Comparison of ENCODE assay signal across 30 cellular contexts in the genomic region with DNA sequence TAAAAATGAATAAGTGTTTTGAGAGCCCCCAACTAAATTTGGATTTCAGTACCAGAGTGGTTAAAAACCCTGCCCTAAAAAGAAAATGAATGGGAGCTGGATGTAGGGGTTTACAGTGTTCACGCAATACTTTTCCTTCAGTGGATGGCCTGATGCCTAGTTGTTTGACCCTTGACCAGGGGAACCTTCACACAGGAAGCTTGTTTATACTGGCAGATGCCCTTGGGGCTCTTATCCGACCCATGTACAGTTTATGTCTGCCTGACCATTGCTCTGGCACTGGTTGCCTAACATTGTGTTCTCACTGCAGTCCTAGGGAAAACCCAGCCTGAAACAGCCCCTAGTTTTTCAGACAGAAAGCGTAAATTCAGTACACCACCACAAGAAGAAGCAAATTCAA. TPM values are rescaled to one million over a fixed set of nuclear protein-coding genes. Genes with fewer than 3 reads are reported as not detected.
"Had no signal": no experiment of that assay in that cellular context is flagged by ENCODE, and none has a peak within 500 bp of the region (broad histone marks: within the 10 kb centered on the region; RNA-seq: fewer than 3 reads in every experiment).

No MANE protein-coding gene starts in this region.

- H3K9me3 Mint-ChIP-seq: activated CD4-positive, alpha-beta memory T cell treated with anti-CD3 and anti-CD28 coated beads for 36 hours; activated CD4-positive, alpha-beta T cell treated with anti-CD3 and anti-CD28 coated beads, Interleukin-2, amount 10 ng/mL, durations not matched to agents 7 days and 5 days; activated naive CD4-positive, alpha-beta T cell treated with anti-CD3 and anti-CD28 coated beads, Interleukin-2, amount 10 ng/mL, durations not matched to agents 7 days and 5 days; activated naive CD8-positive, alpha-beta T cell treated with anti-CD3 and anti-CD28 coated beads for 36 hours had no signal

- H3K4me1 Mint-ChIP-seq: activated CD4-positive, alpha-beta T cell treated with anti-CD3 and anti-CD28 coated beads, Interleukin-2, amount 10 ng/mL, durations not matched to agents 7 days and 5 days; activated naive CD4-positive, alpha-beta T cell treated with anti-CD3 and anti-CD28 coated beads, Interleukin-2, amount 10 ng/mL, durations not matched to agents 7 days and 5 days; activated naive CD8-positive, alpha-beta T cell treated with anti-CD3 and anti-CD28 coated beads for 36 hours; activated T-helper 17 cell treated with anti-CD3 and anti-CD28 coated beads, Interleukin-2, amount 50 U/mL, for 72 hours; T-helper 17 cell had no signal

- FAIRE-seq: TTC549 had no signal

- H3K36me3 ChIP-seq: adrenal gland, breast epithelium, MG63 had no signal

- H3K36me3 Mint-ChIP-seq: activated CD4-positive, alpha-beta memory T cell treated with anti-CD3 and anti-CD28 coated beads for 36 hours; activated naive CD4-positive, alpha-beta T cell treated with anti-CD3 and anti-CD28 coated beads, Interleukin-2, amount 10 ng/mL, durations not matched to agents 7 days and 5 days; activated naive CD8-positive, alpha-beta T cell treated with anti-CD3 and anti-CD28 coated beads for 36 hours had no signal

- ATAC-seq: activated T-helper 17 cell treated with anti-CD3 and anti-CD28 coated beads, Interleukin-2, amount 50 U/mL, for 72 hours; T-helper 17 cell had no signal

- DNase-seq: activated CD4-positive, alpha-beta memory T cell treated with anti-CD3 and anti-CD28 coated beads for 36 hours; activated CD4-positive, alpha-beta T cell treated with anti-CD3 and anti-CD28 coated beads, Interleukin-2, amount 10 ng/mL, durations not matched to agents 7 days and 5 days; activated CD4-positive, CD25-positive, alpha-beta regulatory T cell; activated CD8-positive, alpha-beta memory T cell treated with anti-CD3 and anti-CD28 coated beads for 24 hours; activated gamma-delta T cell treated with Interleukin-2 at 50 U/mL for 16 hours; activated naive CD4-positive, alpha-beta T cell treated with anti-CD3 and anti-CD28 coated beads, Interleukin-2, amount 10 ng/mL, durations not matched to agents 7 days and 5 days; activated naive CD8-positive, alpha-beta T cell treated with anti-CD3 and anti-CD28 coated beads for 36 hours; activated T-cell treated with anti-CD3 and anti-CD28 coated beads for 4 hours; activated T-cell treated with anti-CD3 and anti-CD28 coated beads, Interleukin-2, amount 50 U/mL, for 48 hours; anterior cingulate cortex; KG1; MG63; NCI-H1105; NCI-H1436; NCI-H1694 treated with DMSO at 0.1 percent for 48 hours; NCI-H2029 treated with DMSO at 0.1 percent for 48 hours; NCI-H345; NCI-H510A; NCI-H526 treated with DMSO at 0.1 percent for 48 hours; NCI-H82; SIG-M5; T-helper 17 cell; T-helper 9 cell had no signal

- H3K9me3 ChIP-seq: adrenal gland, breast epithelium, MG63 had no signal

- H3K27me3 ChIP-seq: adrenal gland, breast epithelium had no signal

- H3K4me3 ChIP-seq: adrenal gland, breast epithelium, MG63 had no signal

- H3K4me1 ChIP-seq: breast epithelium had no signal

- H3K4me3 Mint-ChIP-seq: activated CD4-positive, alpha-beta memory T cell treated with anti-CD3 and anti-CD28 coated beads for 36 hours; activated CD4-positive, alpha-beta T cell treated with anti-CD3 and anti-CD28 coated beads, Interleukin-2, amount 10 ng/mL, durations not matched to agents 7 days and 5 days; activated naive CD4-positive, alpha-beta T cell treated with anti-CD3 and anti-CD28 coated beads, Interleukin-2, amount 10 ng/mL, durations not matched to agents 7 days and 5 days; activated naive CD8-positive, alpha-beta T cell treated with anti-CD3 and anti-CD28 coated beads for 36 hours; activated T-helper 17 cell treated with anti-CD3 and anti-CD28 coated beads, Interleukin-2, amount 50 U/mL, for 72 hours; T-helper 17 cell had no signal

- H3K27ac ChIP-seq: adrenal gland, breast epithelium had no signal

- H3K27ac Mint-ChIP-seq: activated CD4-positive, alpha-beta memory T cell treated with anti-CD3 and anti-CD28 coated beads for 36 hours; activated CD4-positive, alpha-beta T cell treated with anti-CD3 and anti-CD28 coated beads, Interleukin-2, amount 10 ng/mL, durations not matched to agents 7 days and 5 days; activated naive CD4-positive, alpha-beta T cell treated with anti-CD3 and anti-CD28 coated beads, Interleukin-2, amount 10 ng/mL, durations not matched to agents 7 days and 5 days; activated naive CD8-positive, alpha-beta T cell treated with anti-CD3 and anti-CD28 coated beads for 36 hours; activated T-helper 17 cell treated with anti-CD3 and anti-CD28 coated beads, Interleukin-2, amount 50 U/mL, for 72 hours; T-helper 17 cell had no signal

RNA-seq across cellular contexts. Expression of gene SLC22A9, which starts 35.0 kb away (rescaled TPM):
- total RNA-seq: activated CD4-positive, alpha-beta memory T cell treated with anti-CD3 and anti-CD28 coated beads for 36 hours; activated CD4-positive, alpha-beta T cell treated with anti-CD3 and anti-CD28 coated beads, Interleukin-2, amount 10 ng/mL, durations not matched to agents 7 days and 5 days; activated naive CD8-positive, alpha-beta T cell treated with anti-CD3 and anti-CD28 coated beads for 36 hours; activated T-helper 17 cell treated with anti-CD3 and anti-CD28 coated beads, Interleukin-2, amount 50 U/mL, for 72 hours; adrenal gland; breast epithelium; LHCN-M2; OCI-LY7; RPMI7951; T-helper 17 cell had no signal
- polyA plus RNA-seq: adrenal gland had no signal
